ENCODE assay signal across 23 cellular contexts in the genomic region with DNA sequence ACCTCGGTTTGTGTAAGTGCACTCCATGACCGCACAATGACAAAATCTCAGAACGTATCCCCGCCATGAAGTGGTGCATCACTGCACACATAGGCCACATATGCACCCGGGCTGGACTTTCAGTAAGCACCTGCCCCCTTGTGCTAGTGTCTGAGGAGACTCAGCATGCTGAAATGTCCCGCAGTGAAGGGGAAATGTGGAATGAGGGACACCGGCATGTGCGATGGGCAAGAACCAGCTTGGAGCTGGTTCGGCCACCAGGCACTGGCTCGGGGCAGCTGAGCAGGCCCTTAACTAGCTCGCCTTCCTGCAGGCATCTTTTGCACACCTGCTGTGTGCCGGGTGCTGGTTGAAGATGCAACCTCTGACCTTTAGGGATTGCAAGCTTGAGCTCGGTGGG. TPM values are rescaled to one million over a fixed set of nuclear protein-coding genes. Genes with fewer than 3 reads are reported as not detected.
"Had no signal": no experiment of that assay in that cellular context is flagged by ENCODE, and none has a peak within 500 bp of the region (broad histone marks: within the 10 kb centered on the region; RNA-seq: fewer than 3 reads in every experiment).

No MANE protein-coding gene starts in this region.

- H3K27me3 ChIP-seq: cardiac muscle cell, foreskin keratinocyte, hepatocyte, spleen, upper lobe of right lung had no signal

- H3K27ac ChIP-seq: cardiac muscle cell, foreskin keratinocyte, hepatocyte, left ventricle myocardium inferior, prostate gland, spleen, thoracic aorta, upper lobe of right lung, WERI-Rb-1 had no signal

- DNase-seq: activated CD4-positive, alpha-beta T cell treated with anti-CD3 and anti-CD28 coated beads, Interleukin-2, amount 10 ng/mL, durations not matched to agents 7 days and 5 days; activated CD4-positive, CD25-positive, alpha-beta regulatory T cell treated with anti-CD3 and anti-CD28 coated beads, Interleukin-2, amount 50 U/mL, for 72 hours; activated CD8-positive, alpha-beta memory T cell treated with anti-CD3 and anti-CD28 coated beads, Interleukin-2, amount 10 ng/mL, durations not matched to agents 7 days and 5 days; activated CD8-positive, alpha-beta T cell treated with anti-CD3 and anti-CD28 coated beads for 36 hours; activated gamma-delta T cell; activated naive CD4-positive, alpha-beta T cell treated with anti-CD3 and anti-CD28 coated beads, Interleukin-2, amount 50 U/mL, for 16 hours; activated naive CD8-positive, alpha-beta T cell treated with anti-CD3 and anti-CD28 coated beads, Interleukin-2, amount 50 U/mL, for 24 hours; dermis blood vessel endothelial cell; effector CD8-positive, alpha-beta T cell; foreskin keratinocyte; left ventricle myocardium inferior; spleen; stimulated activated CD4-positive, alpha-beta T cell treated with anti-CD3 and anti-CD28 coated beads, Interleukin-4, amount 100 ng/mL, for 1 hour; stimulated activated naive CD4-positive, alpha-beta T cell treated with Interleukin-2 at 50 U/mL for 16 hours; T-helper 1 cell; upper lobe of right lung; WERI-Rb-1 had no signal

- H3K9me3 ChIP-seq: left ventricle myocardium inferior, prostate gland, spleen, thoracic aorta, upper lobe of right lung had no signal

- H3K4me3 Mint-ChIP-seq: activated CD4-positive, alpha-beta T cell treated with anti-CD3 and anti-CD28 coated beads, Interleukin-2, amount 10 ng/mL, durations not matched to agents 7 days and 5 days; activated CD8-positive, alpha-beta memory T cell treated with anti-CD3 and anti-CD28 coated beads, Interleukin-2, amount 10 ng/mL, durations not matched to agents 7 days and 5 days; activated CD8-positive, alpha-beta T cell treated with anti-CD3 and anti-CD28 coated beads for 36 hours; activated naive CD8-positive, alpha-beta T cell treated with anti-CD3 and anti-CD28 coated beads, Interleukin-2, amount 50 U/mL, for 24 hours; activated T-helper 1 cell treated with anti-CD3 and anti-CD28 coated beads, Interleukin-12 subunit alpha, Interleukin-12 subunit beta, Interleukin-2, Interleukin-4 antibody, amounts not matched to agents 30 ng/mL and 10 ng/mL and 1 ng/mL, durations not matched to agents 14 hours and 24 hours and 36 hours; neural crest cell had no signal

- H3K4me3 ChIP-seq: cardiac muscle cell, hepatocyte, left ventricle myocardium inferior, prostate gland, spleen, thoracic aorta, upper lobe of right lung had no signal

- H2AFZ ChIP-seq: hepatocyte had no signal

- H3K4me2 ChIP-seq: hepatocyte had no signal

- H3K9me3 Mint-ChIP-seq: activated CD4-positive, alpha-beta T cell treated with anti-CD3 and anti-CD28 coated beads, Interleukin-2, amount 10 ng/mL, durations not matched to agents 7 days and 5 days; activated CD8-positive, alpha-beta T cell treated with anti-CD3 and anti-CD28 coated beads for 36 hours; activated naive CD8-positive, alpha-beta T cell treated with anti-CD3 and anti-CD28 coated beads, Interleukin-2, amount 50 U/mL, for 24 hours; activated T-helper 1 cell treated with anti-CD3 and anti-CD28 coated beads, Interleukin-12 subunit alpha, Interleukin-12 subunit beta, Interleukin-2, Interleukin-4 antibody, amounts not matched to agents 30 ng/mL and 10 ng/mL and 1 ng/mL, durations not matched to agents 14 hours and 24 hours and 36 hours; neural crest cell had no signal

- ATAC-seq: activated CD8-positive, alpha-beta memory T cell treated with anti-CD3 and anti-CD28 coated beads, Interleukin-2, amount 10 ng/mL, durations not matched to agents 7 days and 5 days; activated CD8-positive, alpha-beta T cell treated with anti-CD3 and anti-CD28 coated beads for 36 hours; activated naive CD8-positive, alpha-beta T cell treated with anti-CD3 and anti-CD28 coated beads, Interleukin-2, amount 50 U/mL, for 24 hours; foreskin keratinocyte; upper lobe of right lung had no signal

- H3K36me3 Mint-ChIP-seq: activated CD8-positive, alpha-beta memory T cell treated with anti-CD3 and anti-CD28 coated beads, Interleukin-2, amount 10 ng/mL, durations not matched to agents 7 days and 5 days had no signal

- H3K4me1 Mint-ChIP-seq: activated CD4-positive, alpha-beta T cell treated with anti-CD3 and anti-CD28 coated beads, Interleukin-2, amount 10 ng/mL, durations not matched to agents 7 days and 5 days; activated CD8-positive, alpha-beta memory T cell treated with anti-CD3 and anti-CD28 coated beads, Interleukin-2, amount 10 ng/mL, durations not matched to agents 7 days and 5 days; activated naive CD8-positive, alpha-beta T cell treated with anti-CD3 and anti-CD28 coated beads, Interleukin-2, amount 50 U/mL, for 24 hours had no signal

- H3K4me1 ChIP-seq: foreskin keratinocyte, prostate gland had no signal

- H3K27me3 Mint-ChIP-seq: activated CD4-positive, alpha-beta T cell treated with anti-CD3 and anti-CD28 coated beads, Interleukin-2, amount 10 ng/mL, durations not matched to agents 7 days and 5 days; activated CD8-positive, alpha-beta memory T cell treated with anti-CD3 and anti-CD28 coated beads, Interleukin-2, amount 10 ng/mL, durations not matched to agents 7 days and 5 days; activated CD8-positive, alpha-beta T cell treated with anti-CD3 and anti-CD28 coated beads for 36 hours; activated naive CD8-positive, alpha-beta T cell treated with anti-CD3 and anti-CD28 coated beads, Interleukin-2, amount 50 U/mL, for 24 hours had no signal

- H3K36me3 ChIP-seq: cardiac muscle cell, left ventricle myocardium inferior, prostate gland, spleen, thoracic aorta, upper lobe of right lung, WERI-Rb-1 had no signal

- H3K27ac Mint-ChIP-seq: activated CD4-positive, alpha-beta T cell treated with anti-CD3 and anti-CD28 coated beads, Interleukin-2, amount 10 ng/mL, durations not matched to agents 7 days and 5 days; activated CD8-positive, alpha-beta memory T cell treated with anti-CD3 and anti-CD28 coated beads, Interleukin-2, amount 10 ng/mL, durations not matched to agents 7 days and 5 days; activated CD8-positive, alpha-beta T cell treated with anti-CD3 and anti-CD28 coated beads for 36 hours; activated naive CD8-positive, alpha-beta T cell treated with anti-CD3 and anti-CD28 coated beads, Interleukin-2, amount 50 U/mL, for 24 hours; activated T-helper 1 cell treated with anti-CD3 and anti-CD28 coated beads, Interleukin-12 subunit alpha, Interleukin-12 subunit beta, Interleukin-2, Interleukin-4 antibody, amounts not matched to agents 30 ng/mL and 10 ng/mL and 1 ng/mL, durations not matched to agents 14 hours and 24 hours and 36 hours had no signal

RNA-seq across cellular contexts. Expression of gene TNS3, which starts 49.8 kb away (rescaled TPM):
- total RNA-seq: activated CD4-positive, alpha-beta T cell treated with anti-CD3 and anti-CD28 coated beads, Interleukin-2, amount 10 ng/mL, durations not matched to agents 7 days and 5 days had no signal
